In the genomic region with DNA sequence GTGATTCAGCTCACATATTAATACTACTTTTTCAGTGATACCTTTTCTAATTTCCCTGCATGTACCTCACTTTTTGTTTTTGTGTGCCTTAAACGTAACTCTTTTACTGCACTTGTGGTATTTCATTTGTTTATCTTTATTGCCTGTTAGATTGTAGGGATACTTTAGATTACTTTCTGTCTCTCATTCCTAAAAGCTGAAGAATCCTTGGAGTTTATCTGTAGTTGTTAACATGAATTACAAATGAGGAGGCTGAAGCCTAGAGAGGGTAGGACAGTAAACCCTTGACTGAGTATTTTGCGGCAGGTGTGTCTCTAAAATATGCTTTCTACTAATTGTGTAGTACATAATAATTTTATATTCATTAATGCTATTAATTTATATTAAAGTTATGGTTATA, we compare ENCODE assay signal across 17 cellular contexts. TPM values are rescaled to one million over a fixed set of nuclear protein-coding genes. Genes with fewer than 3 reads are reported as not detected.
DNase-seq lines count a peak whose midpoint lies in the region; ATAC-seq, FAIRE-seq and TF ChIP-seq lines count a peak whose summit lies in the region.
"Had no signal": no experiment of that assay in that cellular context is flagged by ENCODE, and none has a peak within 500 bp of the region (broad histone marks: within the 10 kb centered on the region; RNA-seq: fewer than 3 reads in every experiment).

No MANE protein-coding gene starts in this region.

- H3K9me3 ChIP-seq in IMR-90 (ENCODE audit: control insufficient read depth, insufficient read depth, low read length), result peaks cover 4% of the 10 kb centered on the region
- H3K9me3 ChIP-seq in hepatocyte (ENCODE audit: low read depth), result peaks cover 8% of the 10 kb centered on the region
- H3K9me3 ChIP-seq in BE2C, result 0 out of 2 replicates have a peak, but pooled peaks cover 5% of the 10 kb centered on the region

- H3K27ac ChIP-seq in IMR-90 (ENCODE audit: insufficient read depth, low read length) (no peak overlapping the region), hepatocyte (no peak overlapping the region), mesendoderm (ENCODE audit: low read depth, low read length) (no peak overlapping the region)

- H3K79me2 ChIP-seq in hepatocyte (peaks cover 99% of the 10 kb centered on the region), mesendoderm (ENCODE audit: control insufficient read depth, insufficient read depth, low read length) (peaks cover 11% of the 10 kb centered on the region)

- WGBS in IMR-90 (ENCODE audit: extremely low coverage in 2 of 2, insufficient read length in 1 of 2), 2 experiments, result no CpG with 5 or more reads among the region's 2 CpGs
- whole genome bisulfite sequencing in hepatocyte (ENCODE audit: low lambda C conversion rate, missing lambda C conversion rate), result 33% methylated on average over 2 of the region's 2 CpGs
- no CpG with 5 or more reads among the region's 2 CpGs for WGBS in mesendoderm (ENCODE audit: extremely low coverage, insufficient coverage, low lambda C conversion rate)

- H3K14ac ChIP-seq in IMR-90 (replicated peaks; ENCODE audit: low read depth, low read length), result no peak overlapping the region

- POLR2A ChIA-PET in IMR-90 (lab: Charles Lee; ENCODE audit: unreplicated experiment), result no interaction called here

- no peak overlapping the region for H3K4ac ChIP-seq in IMR-90 (ENCODE audit: low read depth, low read length)
- H3K4ac ChIP-seq in mesendoderm (ENCODE audit: low read depth, low read length), result no peak overlapping the region

- H3K23ac ChIP-seq in IMR-90 (ENCODE audit: low read depth, low read length) (no peak overlapping the region), mesendoderm (ENCODE audit: low read length) (no peak overlapping the region)

- H4K20me1 ChIP-seq in IMR-90 (ENCODE audit: insufficient read depth, low read length) (peaks cover 35% of the 10 kb centered on the region), hepatocyte (ENCODE audit: insufficient read depth, poor library complexity, severe bottlenecking) (peaks cover 39% of the 10 kb centered on the region)

- H3K4me3 ChIP-seq in IMR-90 (ENCODE audit: insufficient read depth, low read depth, low read length) (no peak overlapping the region), hepatocyte (no peak overlapping the region), mesendoderm (ENCODE audit: low read length) (no peak overlapping the region), BE2C (ENCODE audit: low read depth, low read length) (no peak overlapping the region)

- H3K4me1 ChIP-seq in IMR-90 (ENCODE audit: control insufficient read depth, insufficient read depth, low read length), result peaks cover 8% of the 10 kb centered on the region
- peaks cover 16% of the 10 kb centered on the region for H3K4me1 ChIP-seq in hepatocyte (ENCODE audit: insufficient read depth)
- H3K4me1 ChIP-seq in mesendoderm (ENCODE audit: control insufficient read depth, low read depth, low read length), result peaks cover 8% of the 10 kb centered on the region
- no peaks in the 10 kb centered on the region for H3K4me1 ChIP-seq in BE2C

- in situ Hi-C loops in IMR-90 (cut with MboI; ENCODE audit: low sequenced_read_pairs), result no loop called here

- peak; percentile 88 for ATAC-seq in IMR-90 (ENCODE audit: low read depth)
- ATAC-seq: CD8-positive, alpha-beta T cell; HepG2 had no signal

- no peak overlapping the region for H2AK9ac ChIP-seq in IMR-90 (replicated peaks; ENCODE audit: low read depth, low read length, poor library complexity)

- H3K56ac ChIP-seq in IMR-90 (ENCODE audit: extremely low read depth, insufficient read depth, low read length) (no peak overlapping the region), mesendoderm (ENCODE audit: low read length) (no peak overlapping the region)

- TF ChIP-seq CTCF in D721Med (IDR thresholded peaks at IDR 0.05; ENCODE audit: insufficient read depth, missing control alignments) (no peak), IMR-90 (conservative IDR thresholded peaks at IDR 0.05; ENCODE audit: low read depth, low read length) (no peak), hepatocyte (IDR thresholded peaks at IDR 0.05; ENCODE audit: poor library complexity) (no peak), BE2C (IDR thresholded peaks at IDR 0.05; ENCODE audit: low read depth, low read length) (no peak)

- H2BK15ac ChIP-seq in IMR-90 (ENCODE audit: low read depth, low read length) (no peak overlapping the region), mesendoderm (replicated peaks; ENCODE audit: low read depth) (no peak overlapping the region)

- H3K27me3 ChIP-seq in IMR-90 (ENCODE audit: control insufficient read depth, insufficient read depth, low read length) (no peaks in the 10 kb centered on the region), hepatocyte (no peaks in the 10 kb centered on the region), mesendoderm (ENCODE audit: insufficient read depth, low read length, poor library complexity) (no peaks in the 10 kb centered on the region), BE2C (no peaks in the 10 kb centered on the region)

- H3K79me1 ChIP-seq in IMR-90 (ENCODE audit: low read depth in 1 of 2, low read length in 2 of 2), result peaks cover 25 to 54% of the 10 kb centered on the region in 2 experiments
- peaks cover 8% of the 10 kb centered on the region for H3K79me1 ChIP-seq in mesendoderm (ENCODE audit: low read length)

- H4K91ac ChIP-seq in IMR-90 (ENCODE audit: insufficient read depth, low read depth, low read length), result no peak overlapping the region

- H2AFZ ChIP-seq in IMR-90 (replicated peaks; ENCODE audit: low read length, poor library complexity), result no peak overlapping the region
- H2AFZ ChIP-seq in hepatocyte, result no peak overlapping the region

- H3K18ac ChIP-seq in IMR-90 (ENCODE audit: low read depth, low read length), result no peak overlapping the region
- no peak overlapping the region for H3K18ac ChIP-seq in mesendoderm (ENCODE audit: low read length)

- H2BK20ac ChIP-seq in IMR-90 (ENCODE audit: low read depth, low read length), result no peak overlapping the region

- BruUV-seq in IMR-90 (replicated peaks; lab: Mats Ljungman, UMichigan), result no TSS peak

- TF ChIP-seq RAD21 in IMR-90 (IDR thresholded peaks at IDR 0.05; ENCODE audit: low read length), result no peak

- H2BK120ac ChIP-seq in IMR-90 (ENCODE audit: low read depth, low read length) (no peak overlapping the region), mesendoderm (ENCODE audit: low read depth, low read length) (no peak overlapping the region)

- H3K9ac ChIP-seq in IMR-90 (ENCODE audit: low read depth, low read length) (no peak overlapping the region), mesendoderm (ENCODE audit: low read length) (no peak overlapping the region)

- H4K8ac ChIP-seq in IMR-90 (ENCODE audit: low read depth in 2 of 2, low read length in 2 of 2) (no peak overlapping the region), mesendoderm (ENCODE audit: low read depth, low read length) (no peak overlapping the region)

- H3K9me2 ChIP-seq in hepatocyte (replicated peaks; ENCODE audit: insufficient read depth), result no peaks in the 10 kb centered on the region

- TF ChIP-seq POLR2A in IMR-90 (IDR thresholded peaks at IDR 0.05; ENCODE audit: low read depth, low read length), result no peak

- H3K4me2 ChIP-seq in IMR-90 (ENCODE audit: low read depth, low read length) (peak overlapping the region; percentile 62; the same call in 1 of the 2 replicates), hepatocyte (peak overlapping the region; percentile 37), mesendoderm (ENCODE audit: low read length) (no peak overlapping the region)

- H3K36me3 ChIP-seq in IMR-90 (ENCODE audit: control insufficient read depth, insufficient read depth, low read length), result no peaks in the 10 kb centered on the region
- H3K36me3 ChIP-seq in hepatocyte (replicated peaks; ENCODE audit: insufficient read depth, low read depth), result no peaks in the 10 kb centered on the region
- H3K36me3 ChIP-seq in mesendoderm (ENCODE audit: control insufficient read depth, insufficient read depth, low read length), result no peaks in the 10 kb centered on the region
- no peaks in the 10 kb centered on the region for H3K36me3 ChIP-seq in BE2C

- FAIRE-seq in D721Med (lab: Jason Lieb, UNC), result peak; percentile 60
- FAIRE-seq: HepG2 had no signal

- H2BK5ac ChIP-seq in IMR-90 (ENCODE audit: low read depth, low read length, poor library complexity, severe bottlenecking) (no peak overlapping the region), mesendoderm (ENCODE audit: low read length) (no peak overlapping the region)

- H3K9me1 ChIP-seq in IMR-90 (ENCODE audit: insufficient read depth, low read length), result peaks cover 2% of the 10 kb centered on the region

- H4K5ac ChIP-seq in IMR-90 (ENCODE audit: low read depth, low read length) (no peak overlapping the region), mesendoderm (ENCODE audit: low read length) (no peak overlapping the region)

- no peak overlapping the region for H2AK5ac ChIP-seq in IMR-90 (ENCODE audit: low read depth, low read length)
- H2AK5ac ChIP-seq in mesendoderm (ENCODE audit: low read length), result no peak overlapping the region

- intact Hi-C loops in IMR-90 (cut with micrococcal nuclease), result loop anchor here (5.0 kb wide), 1 partner anchor 34 kb away; a partner anchor contains a TSS

- dilution Hi-C loops in IMR-90 (cut with HindIII; ENCODE audit: low sequenced_read_pairs, unreplicated experiment), result no loop called here

- DNase-seq in D721Med (ENCODE audit: insufficient read length, low spot score) (no peak), IMR-90 (peak; percentile 29), hepatocyte (ENCODE audit: low spot score) (no peak), mesendoderm (peak; percentile 56), NOMO-1 treated with DMSO at 0.1 percent for 48 hours (lab: John Stamatoyannopoulos, UW; ENCODE audit: unreplicated experiment) (no peak), RKO (ENCODE audit: low spot score) (no peak), DMS 273 (lab: John Stamatoyannopoulos, UW; ENCODE audit: unreplicated experiment) (no peak), BE2C (no peak)
- DNase-seq: ACHN; CD8-positive, alpha-beta T cell; COR-L47; DMS 273 treated with DMSO at 0.1 percent for 48 hours; DMS79; EL; GOT3; H9 had no signal

- CTCF ChIA-PET in IMR-90 (lab: Yijun Ruan, JAX), result interaction anchor here (0.6 to 1.3 kb wide), 3 partner anchors 23 to 342 kb away, joined by 3 to 6 read pairs (median 3); no protein-coding TSS in a partner anchor

TF ChIP-seq in IMR-90, 13 proteins besides CTCF, POLR2A, EP300 and RAD21 (continues in another document):
- TF ChIP-seq MAZ (IDR thresholded peaks at IDR 0.05; ENCODE audit: borderline replicate concordance, low read depth, low read length) (no peak), MAFK (IDR thresholded peaks at IDR 0.05; ENCODE audit: low read depth, low read length) (no peak)

RNA-seq across cellular contexts. Expression of a gene that starts 34.9 kb away (rescaled TPM):
- total RNA-seq in IMR-90 (2012; rRNA removed) (46.1 and 59.7 TPM in 2 replicates), hepatocyte (92.5 and 96.5 TPM in 2 replicates)
- polyA plus RNA-seq in IMR-90 (2012; rRNA removed) (14.3 and 15.8 TPM in 2 replicates), hepatocyte (27.3 and 27.9 TPM in 2 replicates)
- polyA plus RNA-seq in IMR-90 (2012; cell fraction: cytosol; rRNA removed), result 3.6 and 3.8 TPM in 2 replicates
- polyA plus RNA-seq in IMR-90 (2012; cell fraction: nucleus; rRNA removed; ENCODE audit: low replicate concordance), result 7.6 and 39.7 TPM in 2 replicates
- 23.0 TPM for polyA plus RNA-seq in mesendoderm (2013, experiment 1 of 2)
- polyA plus RNA-seq in mesendoderm (2013, experiment 2 of 2), result 20.7 TPM
- 2.8 TPM for polyA plus RNA-seq in BE2C (2012; ENCODE audit: insufficient read depth, insufficient read length, low read depth)

Comparison
In these comparisons a context has a peak if more than half of its experiments do, and no peak if none do; other contexts are left out.
1. DNase-seq: peak in IMR-90 (single experiment) and mesendoderm (single experiment); none in D721Med (single experiment), hepatocyte (single experiment), NOMO-1 treated with DMSO at 0.1 percent for 48 hours (single experiment), RKO (single experiment), DMS 273 (single experiment) and BE2C (single experiment).